1 cellular context compared by ENCODE assay signal in genomic region chr6:15114061-15114460, GRCh38.
TF ChIP-seq lines count a peak whose summit lies in the region.

No MANE protein-coding gene starts in this region.

TF ChIP-seq in GM23338, 12 proteins besides CTCF, POLR2A, EP300 and RAD21 (continued from another document):
- no peak for TF ChIP-seq REST (IDR thresholded peaks at IDR 0.05; ENCODE audit: unreplicated experiment)
- no peak for TF ChIP-seq EZH2phosphoT487 (IDR thresholded peaks at IDR 0.05; ENCODE audit: unreplicated experiment)
- TF ChIP-seq JUNB (IDR thresholded peaks at IDR 0.05; ENCODE audit: unreplicated experiment): no peak
- TF ChIP-seq ZNF462 (CRISPR knock-in tag; IDR thresholded peaks at IDR 0.05): no peak
